ENCODE assay signal across 11 cellular contexts in the genomic region with DNA sequence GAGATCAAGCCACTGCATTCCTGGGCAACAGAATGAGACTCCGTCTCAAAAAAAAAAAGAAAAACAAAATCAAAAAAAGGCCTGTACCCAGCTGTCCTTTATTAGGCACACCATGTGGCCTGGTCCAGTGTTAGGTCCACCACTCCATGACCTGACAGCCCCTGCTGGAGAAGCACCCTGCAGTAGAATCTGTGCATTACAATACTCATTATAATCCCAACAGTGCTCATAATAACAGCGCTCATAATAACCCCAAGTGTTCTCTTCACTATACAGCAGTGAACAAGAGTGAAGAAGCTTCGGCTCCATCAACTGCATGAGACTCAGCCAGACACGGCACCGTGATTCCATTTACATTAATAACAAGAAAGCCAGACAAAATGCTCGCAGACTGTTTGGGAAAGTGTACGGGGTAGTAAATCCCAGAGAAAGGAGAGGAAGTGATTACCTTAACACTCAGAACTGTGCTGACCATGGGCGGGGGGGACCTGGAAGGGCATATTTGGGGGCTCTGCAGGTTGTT. TPM values are rescaled to one million over a fixed set of nuclear protein-coding genes. Genes with fewer than 3 reads are reported as not detected.
A peak's percentile ranks its signal among the peaks of the same experiment; 100 is the strongest.
DNase-seq lines count a peak whose midpoint lies in the region; TF ChIP-seq lines count a peak whose summit lies in the region.
"Had no signal": no experiment of that assay in that cellular context is flagged by ENCODE, and none has a peak within 500 bp of the region (broad histone marks: within the 10 kb centered on the region; RNA-seq: fewer than 3 reads in every experiment).

No MANE protein-coding gene starts in this region.

- peak overlapping the region; percentile 82 for H3K4me3 Mint-ChIP-seq in endothelial cell (ENCODE audit: unreplicated experiment)

- no peaks in the 10 kb centered on the region for H3K36me3 Mint-ChIP-seq in endothelial cell (ENCODE audit: low read depth, unreplicated experiment)

- H3K27ac Mint-ChIP-seq in endothelial cell (ENCODE audit: unreplicated experiment), result no peak overlapping the region

- H3K27ac ChIP-seq in MM.1S (ENCODE audit: low read length) (no peak overlapping the region), skeletal muscle tissue (ENCODE audit: low read depth, low read length) (peak overlapping the region; percentile 27)

- H3F3A ChIP-seq in MM.1S (ENCODE audit: insufficient read depth, low read length), result no peaks in the 10 kb centered on the region

- no peaks in the 10 kb centered on the region for H3K79me2 ChIP-seq in MM.1S (ENCODE audit: low read length)

- peak overlapping the region; percentile 81; the same call in 1 of the 2 replicates for H3K4me2 ChIP-seq in MM.1S (ENCODE audit: low read depth, low read length)

- H3K9me2 ChIP-seq in MM.1S (replicated peaks; ENCODE audit: insufficient read depth, low read length), result no peaks in the 10 kb centered on the region

- H3K27me3 ChIP-seq in MM.1S (replicated peaks; ENCODE audit: insufficient read depth, low read length), result peaks cover 36% of the 10 kb centered on the region
- no peaks in the 10 kb centered on the region for H3K27me3 ChIP-seq in skeletal muscle tissue (ENCODE audit: control insufficient read depth in 3 of 3, insufficient read depth in 3 of 3, low read length in 3 of 3)
- H3K27me3 ChIP-seq: dorsolateral prefrontal cortex had no signal

- DNase-seq in NCI-H146 (lab: John Stamatoyannopoulos, UW), result peak; percentile 26
- DNase-seq in NCI-H146 treated with DMSO at 0.1 percent for 48 hours (lab: John Stamatoyannopoulos, UW; ENCODE audit: unreplicated experiment), result no peak
- no peak for DNase-seq in MM.1S
- no peak for DNase-seq in endothelial cell (ENCODE audit: low spot score)
- no peak for DNase-seq in NCI-H2081 (lab: John Stamatoyannopoulos, UW)
- no peak for DNase-seq in islet precursor cell
- no peak for DNase-seq in stimulated activated CD8-positive, alpha-beta memory T cell treated with anti-CD3 and anti-CD28 coated beads, Interleukin-4, amount 100 ng/mL, for 48 hours

- H3K4me1 Mint-ChIP-seq in endothelial cell (ENCODE audit: unreplicated experiment), result peaks cover 13% of the 10 kb centered on the region

- no peak overlapping the region for H3K4me3 ChIP-seq in MM.1S (ENCODE audit: low read length)
- H3K4me3 ChIP-seq in skeletal muscle tissue (ENCODE audit: low read length in 3 of 3), result peak overlapping the region in 1 of 3 donors; percentile 52

- no peak for TF ChIP-seq CTCF in MM.1S (IDR thresholded peaks at IDR 0.05; ENCODE audit: low read length)
- no peak for TF ChIP-seq CTCF in endothelial cell (IDR thresholded peaks at IDR 0.05; ENCODE audit: unreplicated experiment)

- H3K9ac ChIP-seq in MM.1S (ENCODE audit: low read length) (no peak overlapping the region; the same call in 1 of the 2 replicates), skeletal muscle tissue (ENCODE audit: low read depth in 1 of 3, low read length in 3 of 3) (peak overlapping the region in 1 of 3 donors; percentile 69)

- H3K36me3 ChIP-seq in MM.1S (replicated peaks; ENCODE audit: insufficient read depth, low read length) (no peaks in the 10 kb centered on the region), skeletal muscle tissue (ENCODE audit: control insufficient read depth in 3 of 3, insufficient read depth in 3 of 3, low read length in 3 of 3) (no peaks in the 10 kb centered on the region)

- H3K9me3 ChIP-seq in MM.1S (replicated peaks; ENCODE audit: insufficient read depth, low read length), result no peaks in the 10 kb centered on the region
- no peaks in the 10 kb centered on the region for H3K9me3 ChIP-seq in skeletal muscle tissue (ENCODE audit: control insufficient read depth in 3 of 3, low read length in 3 of 3)

- peaks cover 5% of the 10 kb centered on the region for H3K27me3 Mint-ChIP-seq in endothelial cell (ENCODE audit: unreplicated experiment)

- H4K20me1 ChIP-seq in MM.1S (ENCODE audit: insufficient read depth, low read length), result no peaks in the 10 kb centered on the region

- no peaks in the 10 kb centered on the region for H3K9me3 Mint-ChIP-seq in endothelial cell (ENCODE audit: unreplicated experiment)

- peak overlapping the region; percentile 58 for H2AFZ ChIP-seq in MM.1S (ENCODE audit: low read length)

- 0 out of 2 replicates have a peak, but pooled peaks cover 2% of the 10 kb centered on the region for H3K4me1 ChIP-seq in MM.1S (ENCODE audit: low read length)
- peaks cover 7 to 18% (median 11%) of the 10 kb centered on the region in 3 donors for H3K4me1 ChIP-seq in skeletal muscle tissue (ENCODE audit: control insufficient read depth in 3 of 3, insufficient read depth in 3 of 3, low read length in 3 of 3)

RNA-seq across cellular contexts. Expression of a gene that starts 8.9 kb away (rescaled TPM):
- 84.0 TPM for total RNA-seq in endothelial cell (ENCODE audit: unreplicated experiment)
- 28.2 TPM for total RNA-seq in skeletal muscle tissue

RNA-seq across cellular contexts. Expression of a gene that starts 29.7 kb away (rescaled TPM):
- total RNA-seq in endothelial cell (ENCODE audit: unreplicated experiment) (22.4 TPM), skeletal muscle tissue (3.1 TPM)

RNA-seq across cellular contexts. Expression of a gene that starts 37.2 kb away (rescaled TPM):
- 13.3 TPM for total RNA-seq in endothelial cell (ENCODE audit: unreplicated experiment)
- total RNA-seq in skeletal muscle tissue, result 6.3 TPM

RNA-seq across cellular contexts. Expression of a gene that starts 42.8 kb away (rescaled TPM):
- total RNA-seq in endothelial cell (ENCODE audit: unreplicated experiment) (4.1 TPM), skeletal muscle tissue (under 0.01 TPM)

RNA-seq across cellular contexts. Expression of a gene that starts 48.4 kb away (rescaled TPM):
- total RNA-seq in endothelial cell (ENCODE audit: unreplicated experiment), result not detected
- not detected for total RNA-seq in skeletal muscle tissue
- total RNA-seq: H7, HT1080 had no signal
